9 cellular contexts compared by ENCODE assay signal in the genomic region with DNA sequence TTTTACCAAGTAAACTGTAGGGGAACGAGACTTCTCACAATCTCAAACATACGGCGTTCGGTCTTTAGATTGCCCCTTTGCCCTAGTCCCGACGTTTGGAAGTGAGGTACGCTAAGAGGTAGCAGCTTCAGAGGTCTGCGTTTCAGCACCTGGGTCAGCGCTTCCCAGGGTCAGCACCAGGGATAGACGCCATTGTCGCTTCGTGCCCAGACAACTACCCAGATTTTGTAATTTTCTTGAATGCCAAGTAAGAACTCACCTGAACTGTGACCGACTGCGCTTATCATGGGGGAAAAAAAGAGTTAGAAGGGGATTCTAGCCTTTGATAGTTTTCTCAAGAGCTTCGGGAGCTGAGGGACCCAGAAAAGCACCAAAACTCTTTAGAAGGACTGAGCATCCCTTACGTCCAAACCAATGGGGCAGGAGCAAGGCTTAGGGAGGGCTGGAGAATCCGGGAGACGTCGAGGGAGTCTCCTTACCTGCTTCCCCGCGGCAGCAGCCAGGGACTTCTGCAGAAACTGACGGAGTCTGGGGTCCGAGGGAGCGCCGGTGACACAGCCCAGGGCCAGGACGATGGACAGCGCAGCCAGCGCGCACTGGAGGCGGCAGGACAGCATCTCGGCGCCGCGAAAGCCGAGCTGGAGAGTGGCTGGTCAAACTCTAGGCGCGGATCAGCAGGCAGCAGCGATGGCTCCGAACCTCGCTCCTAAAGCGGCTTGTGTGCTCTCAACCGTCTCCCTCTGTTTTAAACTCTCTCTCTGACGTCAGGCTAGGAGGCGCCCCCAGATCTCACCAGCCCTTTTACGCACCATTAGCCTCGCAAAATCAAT. TPM values are rescaled to one million over a fixed set of nuclear protein-coding genes. Genes with fewer than 3 reads are reported as not detected.
DNase-seq lines count a peak whose midpoint lies in the region; ATAC-seq and TF ChIP-seq lines count a peak whose summit lies in the region.
"Had no signal": no experiment of that assay in that cellular context is flagged by ENCODE, and none has a peak within 500 bp of the region (broad histone marks: within the 10 kb centered on the region; RNA-seq: fewer than 3 reads in every experiment).

A gene (minus strand): TSS at position 720 of the 830 bp plus-strand sequence. CDS start 103 bp downstream, at position 617.

- H3K27ac ChIP-seq in endodermal cell (ENCODE audit: low read depth, low read length) (no peak within 1 kb of the TSS), esophagus squamous epithelium (no peak within 1 kb of the TSS), ascending aorta (no peak within 1 kb of the TSS)

- H3K4me1 Mint-ChIP-seq in endodermal cell (peaks cover 10% of the 10 kb centered on the region), nephron (peaks cover 6% of the 10 kb centered on the region)

- no peaks in the 10 kb centered on the region for H3K36me3 ChIP-seq in endodermal cell (ENCODE audit: control insufficient read depth, insufficient read depth, low read length)
- H3K36me3 ChIP-seq in esophagus squamous epithelium: no peaks in the 10 kb centered on the region
- H3K36me3 ChIP-seq in ascending aorta: no peaks in the 10 kb centered on the region

- intact Hi-C loops in esophagus squamous epithelium (cut with DNase I): no loop called here
- intact Hi-C loops in ascending aorta (cut with DNase I): no loop called here

- ATAC-seq in esophagus mucosa: no peak
- no peak for ATAC-seq in HG03439 (IDR thresholded peaks at IDR 0.05; ENCODE audit: unreplicated experiment)
- ATAC-seq: activated naive CD4-positive, alpha-beta T cell treated with anti-CD3 and anti-CD28 coated beads, Interleukin-2, amount 50 U/mL, for 72 hours had no signal

- H3K27me3 Mint-ChIP-seq in endodermal cell (ENCODE audit: insufficient read depth) (peaks cover 49% of the 10 kb centered on the region), nephron (ENCODE audit: low read depth) (peaks cover 64% of the 10 kb centered on the region)

- H3K27me3 ChIP-seq in endodermal cell (ENCODE audit: control insufficient read depth, insufficient read depth, low read length, poor library complexity, severe bottlenecking) (peaks cover 55% of the 10 kb centered on the region), esophagus squamous epithelium (peaks cover 0 to 82% (median 5%) of the 10 kb centered on the region in 4 donors), ascending aorta (no peaks in the 10 kb centered on the region)

- no peak for TF ChIP-seq POLR2A in esophagus squamous epithelium (IDR thresholded peaks at IDR 0.05)

- no peak within 1 kb of the TSS for H3K27ac Mint-ChIP-seq in endodermal cell
- H3K27ac Mint-ChIP-seq in nephron: no peak within 1 kb of the TSS
- H3K27ac Mint-ChIP-seq: activated naive CD4-positive, alpha-beta T cell treated with anti-CD3 and anti-CD28 coated beads, Interleukin-2, amount 50 U/mL, for 72 hours had no signal

- peak within 1 kb of the TSS; percentile 14 for H3K4me3 Mint-ChIP-seq in endodermal cell
- peak within 1 kb of the TSS; percentile 11 to 21 (median 16) for H3K4me3 Mint-ChIP-seq in nephron

- no peak within 1 kb of the TSS for H3K9ac ChIP-seq in endodermal cell (ENCODE audit: extremely low read depth, low read length, poor library complexity, severe bottlenecking)

- 9 to 15% methylated on average over 28 to 46 of the region's 46 CpGs for WGBS in endodermal cell (ENCODE audit: insufficient coverage in 1 of 2, insufficient read length in 1 of 2), 2 experiments
- WGBS in esophagus squamous epithelium, 2 donors: 10 to 19% methylated on average over 34 to 35 of the region's 46 CpGs

- DNase-seq in EH (ENCODE audit: low read depth) (peak; percentile 61), NCI-H510A (lab: John Stamatoyannopoulos, UW) (peak; percentile 7), endodermal cell (peak; percentile 95), esophagus squamous epithelium (lab: John Stamatoyannopoulos, UW) (no peak), ascending aorta (ENCODE audit: low spot score in 2 of 2) (no peak)

- H3K4me3 ChIP-seq in endodermal cell (ENCODE audit: low read length) (peak within 1 kb of the TSS; percentile 73), esophagus squamous epithelium (no peak within 1 kb of the TSS), ascending aorta (no peak within 1 kb of the TSS)

- TF ChIP-seq CTCF in endodermal cell (conservative IDR thresholded peaks at IDR 0.05): no peak
- no peak for TF ChIP-seq CTCF in nephron (IDR thresholded peaks at IDR 0.05; ENCODE audit: unreplicated experiment in 3 of 3)
- no peak for TF ChIP-seq CTCF in esophagus squamous epithelium (IDR thresholded peaks at IDR 0.05)
- TF ChIP-seq CTCF in ascending aorta (IDR thresholded peaks at IDR 0.05): no peak

- no peaks in the 10 kb centered on the region for H3K9me3 ChIP-seq in endodermal cell (ENCODE audit: control insufficient read depth, low read length)
- H3K9me3 ChIP-seq in esophagus squamous epithelium: no peaks in the 10 kb centered on the region
- no peaks in the 10 kb centered on the region for H3K9me3 ChIP-seq in ascending aorta

- H3K4me1 ChIP-seq in endodermal cell (ENCODE audit: control insufficient read depth, insufficient read depth, low read length): no peaks in the 10 kb centered on the region
- no peaks in the 10 kb centered on the region for H3K4me1 ChIP-seq in esophagus squamous epithelium
- no peaks in the 10 kb centered on the region for H3K4me1 ChIP-seq in ascending aorta

- H3K9me3 Mint-ChIP-seq in endodermal cell (no peaks in the 10 kb centered on the region), nephron (no peaks in the 10 kb centered on the region)
- H3K9me3 Mint-ChIP-seq: activated naive CD4-positive, alpha-beta T cell treated with anti-CD3 and anti-CD28 coated beads, Interleukin-2, amount 50 U/mL, for 72 hours had no signal

- H3K36me3 Mint-ChIP-seq in endodermal cell (ENCODE audit: low read depth) (no peaks in the 10 kb centered on the region), nephron (ENCODE audit: low read depth) (no peaks in the 10 kb centered on the region)

RNA-seq across cellular contexts. Expression of the gene that starts here (rescaled TPM):
- not detected for total RNA-seq in endodermal cell
- polyA plus RNA-seq in endodermal cell (2013, experiment 1 of 2): 65.6 TPM
- polyA plus RNA-seq in endodermal cell (2013, experiment 2 of 2): 67.1 TPM
- not detected for total RNA-seq in esophagus squamous epithelium
- total RNA-seq in esophagus mucosa: not detected
- not detected for total RNA-seq in ascending aorta
- total RNA-seq: activated naive CD4-positive, alpha-beta T cell treated with anti-CD3 and anti-CD28 coated beads, Interleukin-2, amount 50 U/mL, for 72 hours had no signal

Comparison
In these comparisons a context has a peak if more than half of its experiments do, and no peak if none do; other contexts are left out.
1. DNase-seq: peak in EH (single experiment), NCI-H510A (single experiment) and endodermal cell (single experiment); none in esophagus squamous epithelium (single experiment) and ascending aorta (0 of 2).